Comparison of ENCODE assay signal across 22 cellular contexts in genomic region chr1:35531368-35531767, GRCh38. TPM values are rescaled to one million over a fixed set of nuclear protein-coding genes. Genes with fewer than 3 reads are reported as not detected.
DNase-seq lines count a peak whose midpoint lies in the region; ATAC-seq and TF ChIP-seq lines count a peak whose summit lies in the region.
"Had no signal": no experiment of that assay in that cellular context is flagged by ENCODE, and none has a peak within 500 bp of the region (broad histone marks: within the 10 kb centered on the region; RNA-seq: fewer than 3 reads in every experiment).

No MANE protein-coding gene starts in this region.

- H3K4me3 ChIP-seq in heart left ventricle = no peak overlapping the region
- H3K4me3 ChIP-seq: A549, GM23338 had no signal

- 54 to 65% (median 57%) methylated on average over 4 to 6 of the region's 6 CpGs for WGBS in heart left ventricle, 4 donors

- peaks cover 0 to 26% (median 5%) of the 10 kb centered on the region in 9 donors for H3K36me3 ChIP-seq in heart left ventricle
- H3K36me3 ChIP-seq: BE2C had no signal

- peak overlapping the region in 8 of 12 donors; percentile 12 to 44 (median 28) for H3K27ac ChIP-seq in heart left ventricle
- H3K27ac ChIP-seq: A549 had no signal

- H3K4me1 ChIP-seq in heart left ventricle = peaks cover 0 to 50% (median 23%) of the 10 kb centered on the region in 12 donors
- H3K4me1 ChIP-seq: A549, BE2C had no signal

- peaks cover 0 to 8% (median 0%) of the 10 kb centered on the region in 12 donors for H3K9me3 ChIP-seq in heart left ventricle
- H3K9me3 ChIP-seq: BE2C had no signal

- DNase-seq in Right ventricle myocardium superior (no peak), cardiac septum (ENCODE audit: low spot score) (no peak), heart left ventricle (no peak), left ventricle myocardium superior (no peak), nucleus accumbens (lab: John Stamatoyannopoulos, UW) (no peak)
- DNase-seq: 8988T; ACHN; AML-193; BE2C; C1 segment of cervical spinal cord; Calu3; CD4-positive, alpha-beta memory T cell; COR-L47; DMS53; DMS79 treated with DMSO at 0.1 percent for 48 hours; H9 had no signal

- peak; percentile 35 for ATAC-seq in Right ventricle myocardium superior (ENCODE audit: poor library complexity)
- ATAC-seq in heart left ventricle = peak; percentile 26 to 52 (median 38)
- ATAC-seq in left ventricle myocardium superior = peak; percentile 60
- ATAC-seq in GM18858 (IDR thresholded peaks at IDR 0.05; ENCODE audit: unreplicated experiment) = no peak
- ATAC-seq in HG02840 (IDR thresholded peaks at IDR 0.05; ENCODE audit: low FRiP score, unreplicated experiment) = no peak
- ATAC-seq: A549, GM23338, HCT116 had no signal

- TF ChIP-seq POLR2A in heart left ventricle (IDR thresholded peaks at IDR 0.05) = no peak

- intact Hi-C loops in Right ventricle myocardium superior (cut with DNase I) = no loop called here
- intact Hi-C loops in cardiac septum (cut with DNase I) = no loop called here
- intact Hi-C loops in heart left ventricle (cut with DNase I) = no loop called here
- intact Hi-C loops in left ventricle myocardium superior (cut with micrococcal nuclease) = loop anchor here (10.0 kb wide), 1 partner anchor 67 kb away; no protein-coding TSS in a partner anchor

- no peaks in the 10 kb centered on the region for H3K27me3 ChIP-seq in heart left ventricle
- H3K27me3 ChIP-seq: BE2C had no signal

- no peak for TF ChIP-seq CTCF in heart left ventricle (IDR thresholded peaks at IDR 0.05)

RNA-seq across cellular contexts. Expression of gene KIAA0319L, which starts 25.8 kb away (rescaled TPM):
- total RNA-seq in Right ventricle myocardium superior = 62.1 TPM
- total RNA-seq in cardiac septum = 84.0 TPM
- total RNA-seq in heart left ventricle = 100 to 1,000 TPM in 2 of 9 donors, 10 to 100 TPM in 7; 58.3 to 108 (median 78.3) TPM
- polyA plus RNA-seq in heart left ventricle = 10 to 100 TPM; 21.0 to 41.1 TPM
- 77.9 TPM for total RNA-seq in left ventricle myocardium superior

RNA-seq across cellular contexts. Expression of gene NCDN, which starts 26.2 kb away (rescaled TPM):
- total RNA-seq in Right ventricle myocardium superior = 20.3 TPM
- 56.0 TPM for total RNA-seq in cardiac septum
- total RNA-seq in heart left ventricle = 10 to 100 TPM; 20.7 to 44.4 (median 35.3) TPM
- 10 to 100 TPM; 14.6 to 27.0 TPM for polyA plus RNA-seq in heart left ventricle
- 24.5 TPM for total RNA-seq in left ventricle myocardium superior

RNA-seq across cellular contexts. Expression of gene TFAP2E, which starts 41.7 kb away (rescaled TPM):
- total RNA-seq in Right ventricle myocardium superior (0.27 TPM), cardiac septum (0.48 TPM), heart left ventricle (under 1 TPM in 6 of 9 donors, not detected in 3; 0.12 to 0.57 (median 0.41) TPM), left ventricle myocardium superior (0.37 TPM)
- polyA plus RNA-seq in heart left ventricle = under 1 TPM; 0.15 to 0.17 TPM
- total RNA-seq: H4 had no signal

Comparison
In these comparisons a context has a peak if more than half of its experiments do, and no peak if none do; other contexts are left out.
1. ATAC-seq: peak in Right ventricle myocardium superior (single experiment), heart left ventricle (4 of 4) and left ventricle myocardium superior (single experiment); none in GM18858 (single experiment) and HG02840 (single experiment).